ENCODE assay signal across 21 cellular contexts in genomic region chr10:24374134-24374915, GRCh38.
A peak's percentile ranks its signal among the peaks of the same experiment; 100 is the strongest.
DNase-seq lines count a peak whose midpoint lies in the region; ATAC-seq, FAIRE-seq and TF ChIP-seq lines count a peak whose summit lies in the region.
"Had no signal": no experiment of that assay in that cellular context is flagged by ENCODE, and none has a peak within 500 bp of the region (broad histone marks: within the 10 kb centered on the region; RNA-seq: fewer than 3 reads in every experiment).

No MANE protein-coding gene starts in this region.

- no peak overlapping the region for H2BK12ac ChIP-seq in trophoblast cell (ENCODE audit: low read length)

- no peak for FAIRE-seq in HTR-8/SVneo (lab: Jason Lieb, UNC)

- H2BK120ac ChIP-seq in trophoblast cell (ENCODE audit: insufficient read depth, low read length, poor library complexity), result no peak overlapping the region

- H3K27ac ChIP-seq in trophoblast cell (ENCODE audit: low read depth, low read length), result no peak overlapping the region
- H3K27ac ChIP-seq: BLaER1, cardiac muscle cell, spleen, thoracic aorta had no signal

- H3K4me3 ChIP-seq in epithelial cell of esophagus (ENCODE audit: low read length) (no peak overlapping the region), trophoblast cell (ENCODE audit: low read depth, low read length) (no peak overlapping the region)
- H3K4me3 ChIP-seq: BLaER1, cardiac muscle cell, spleen, thoracic aorta had no signal

- H3K9ac ChIP-seq in trophoblast cell (ENCODE audit: low read length), result no peak overlapping the region
- H3K9ac ChIP-seq: BLaER1 had no signal

- no peaks in the 10 kb centered on the region for H3K27me3 ChIP-seq in trophoblast cell (ENCODE audit: insufficient read depth, low read length)
- H3K27me3 ChIP-seq: BLaER1, cardiac muscle cell, spleen had no signal

- no peak overlapping the region for H4K12ac ChIP-seq in trophoblast cell (ENCODE audit: low read depth, low read length)

- H3K4ac ChIP-seq in trophoblast cell (ENCODE audit: low read depth, low read length), result peak overlapping the region; percentile 60

- H3K9me3 ChIP-seq in trophoblast cell (ENCODE audit: insufficient read depth, low read depth, low read length), result peaks cover 2% of the 10 kb centered on the region
- H3K9me3 ChIP-seq: thoracic aorta had no signal

- H2AFZ ChIP-seq in trophoblast cell (ENCODE audit: insufficient read depth, low read length, poor library complexity), result no peak overlapping the region

- H3K79me1 ChIP-seq in trophoblast cell (ENCODE audit: low read length), result peaks cover 3% of the 10 kb centered on the region

- ATAC-seq in SK-N-SH treated with all-trans-retinoic acid at 6 μM for 48 hours, result peak; percentile 75
- no peak for ATAC-seq in GM18870 (IDR thresholded peaks at IDR 0.05; ENCODE audit: unreplicated experiment)
- ATAC-seq: WTC11 had no signal

- no peak for TF ChIP-seq CTCF in epithelial cell of esophagus (IDR thresholded peaks at IDR 0.05; ENCODE audit: insufficient read depth, low read depth, low read length, missing control alignments)

- no peak overlapping the region for H3K18ac ChIP-seq in trophoblast cell (ENCODE audit: low read length)

- H3K23ac ChIP-seq in trophoblast cell (ENCODE audit: low read length), result no peak overlapping the region

- H3K4me1 ChIP-seq in trophoblast cell (ENCODE audit: control insufficient read depth in 1 of 2, insufficient read depth in 2 of 2, low read length in 2 of 2), result peaks cover 0 to 5% of the 10 kb centered on the region in 2 experiments
- H3K4me1 ChIP-seq: BLaER1, spleen had no signal

- no peak overlapping the region for H3K14ac ChIP-seq in trophoblast cell (ENCODE audit: low read length)

- no peak overlapping the region for H2AK5ac ChIP-seq in trophoblast cell (ENCODE audit: low read length)

- no peak overlapping the region for H4K8ac ChIP-seq in trophoblast cell (ENCODE audit: low read depth, low read length)

- H4K91ac ChIP-seq in trophoblast cell (ENCODE audit: low read depth, low read length), result no peak overlapping the region

- no peak overlapping the region for H2BK5ac ChIP-seq in trophoblast cell (ENCODE audit: low read depth, low read length, poor library complexity)

- no peak overlapping the region for H3K4me2 ChIP-seq in trophoblast cell (ENCODE audit: low read length)
- H3K4me2 ChIP-seq: BLaER1 had no signal

- H3K79me2 ChIP-seq in trophoblast cell (ENCODE audit: control insufficient read depth, insufficient read depth, low read length, poor library complexity), result peaks cover 4% of the 10 kb centered on the region

- H3K36me3 ChIP-seq in trophoblast cell (ENCODE audit: control insufficient read depth in 1 of 2, insufficient read depth in 2 of 2, low read length in 2 of 2), result peaks cover 25 to 34% of the 10 kb centered on the region in 2 experiments
- H3K36me3 ChIP-seq: BLaER1, cardiac muscle cell, spleen, thoracic aorta had no signal

- no CpG with 5 or more reads among the region's 7 CpGs for WGBS in trophoblast cell (ENCODE audit: extremely low coverage, insufficient coverage, insufficient read length)

- DNase-seq in GM03348 (ENCODE audit: low spot score), result peak; percentile 58
- DNase-seq in epithelial cell of esophagus (ENCODE audit: low read depth), result peak; percentile 15
- DNase-seq in trophoblast cell, result no peak
- no peak for DNase-seq in epidermal melanocyte (ENCODE audit: insufficient read length, low spot score)
- DNase-seq in HTR-8/SVneo (ENCODE audit: insufficient read length, low spot score), result no peak
- no peak for DNase-seq in NCI-H1417 (lab: John Stamatoyannopoulos, UW)
- DNase-seq: activated CD4-positive, alpha-beta memory T cell treated with anti-CD3 and anti-CD28 coated beads, Interleukin-2, amount 10 ng/mL, durations not matched to agents 7 days and 5 days; activated naive CD4-positive, alpha-beta T cell treated with Interleukin-2 at 50 U/mL for 16 hours; activated T-cell treated with anti-CD3 and anti-CD28 coated beads, Interleukin-2, amount 50 U/mL, for 1 hour; KBM-7; naive B cell; NCI-H524 treated with DMSO at 0.1 percent for 48 hours; posterior cingulate gyrus; SHP77 treated with DMSO at 0.1 percent for 48 hours; spleen had no signal

TF ChIP-seq in SK-N-SH treated with all-trans-retinoic acid at 6 μM for 48 hours, 23 proteins besides CTCF, POLR2A, EP300 and RAD21:
- TF ChIP-seq ARNTL (CRISPR knock-in tag; IDR thresholded peaks at IDR 0.05; ENCODE audit: borderline replicate concordance, low read depth) (no peak), PATZ1 (CRISPR knock-in tag; IDR thresholded peaks at IDR 0.05; ENCODE audit: borderline replicate concordance) (no peak), SNAI2 (CRISPR knock-in tag; IDR thresholded peaks at IDR 0.05) (no peak), GLIS3 (CRISPR knock-in tag; IDR thresholded peaks at IDR 0.05) (no peak), ZFP3 (CRISPR knock-in tag; IDR thresholded peaks at IDR 0.05) (no peak), ZFP30 (CRISPR knock-in tag; IDR thresholded peaks at IDR 0.05) (no peak), ZNF70 (CRISPR knock-in tag; IDR thresholded peaks at IDR 0.05) (no peak), POU6F1 (CRISPR knock-in tag; IDR thresholded peaks at IDR 0.05; ENCODE audit: borderline replicate concordance, low read depth) (no peak), TCF4 (CRISPR knock-in tag; IDR thresholded peaks at IDR 0.05; ENCODE audit: borderline replicate concordance) (no peak), BACH2 (CRISPR knock-in tag; IDR thresholded peaks at IDR 0.05; ENCODE audit: borderline replicate concordance) (no peak), OSR1 (CRISPR knock-in tag; IDR thresholded peaks at IDR 0.05) (no peak), ISL1 (CRISPR knock-in tag; IDR thresholded peaks at IDR 0.05) (no peak), ZNF8 (CRISPR knock-in tag; IDR thresholded peaks at IDR 0.05) (no peak)

Comparison
In these comparisons a context has a peak if more than half of its experiments do, and no peak if none do; other contexts are left out.
1. DNase-seq: peak in GM03348 (single experiment) and epithelial cell of esophagus (single experiment); none in trophoblast cell (0 of 2), epidermal melanocyte (single experiment), HTR-8/SVneo (single experiment) and NCI-H1417 (0 of 3).